Comparison of ENCODE assay signal across 19 cellular contexts in the genomic region with DNA sequence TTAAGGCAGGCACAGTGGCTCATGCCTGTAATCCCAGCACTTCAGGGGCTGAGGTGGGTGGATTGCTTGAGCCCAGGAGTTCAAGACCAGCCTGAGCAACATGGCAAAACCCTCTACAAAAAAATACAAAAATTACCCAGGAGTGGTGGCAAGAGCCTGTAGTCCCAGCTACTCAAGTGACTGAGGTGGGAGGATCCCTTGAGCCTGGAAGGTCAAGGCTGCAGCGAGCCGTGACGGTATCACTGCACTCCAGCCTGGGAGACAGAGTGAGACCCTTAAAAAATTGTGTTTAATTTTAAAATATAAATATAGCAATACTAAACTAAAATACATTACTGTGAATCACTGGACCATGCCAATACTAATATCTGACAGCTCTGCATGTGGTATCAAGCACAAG. TPM values are rescaled to one million over a fixed set of nuclear protein-coding genes. Genes with fewer than 3 reads are reported as not detected.
DNase-seq lines count a peak whose midpoint lies in the region; TF ChIP-seq lines count a peak whose summit lies in the region.
"Had no signal": no experiment of that assay in that cellular context is flagged by ENCODE, and none has a peak within 500 bp of the region (broad histone marks: within the 10 kb centered on the region; RNA-seq: fewer than 3 reads in every experiment).

No MANE protein-coding gene starts in this region.

- no peak overlapping the region for H3K4me3 ChIP-seq in coronary artery
- H3K4me3 ChIP-seq in thyroid gland (replicated peaks in 1 of 3): no peak overlapping the region

- no peaks in the 10 kb centered on the region for H3K9me3 ChIP-seq in thyroid gland

- H3K4me1 Mint-ChIP-seq in nephron progenitor cell: peaks cover 22% of the 10 kb centered on the region
- peaks cover 2% of the 10 kb centered on the region for H3K4me1 Mint-ChIP-seq in activated CD4-positive, alpha-beta memory T cell treated with anti-CD3 and anti-CD28 coated beads for 36 hours (ENCODE audit: low read depth)

- no peak for TF ChIP-seq POLR2A in thyroid gland (IDR thresholded peaks at IDR 0.05)

- intact Hi-C loops in thyroid gland (cut with DNase I): no loop called here
- intact Hi-C loops in activated CD4-positive, alpha-beta memory T cell treated with anti-CD3 and anti-CD28 coated beads for 36 hours (cut with micrococcal nuclease): no loop called here

- peaks cover 3% of the 10 kb centered on the region for H3K36me3 Mint-ChIP-seq in nephron progenitor cell (ENCODE audit: low read depth)
- no peaks in the 10 kb centered on the region for H3K36me3 Mint-ChIP-seq in activated CD4-positive, alpha-beta memory T cell treated with anti-CD3 and anti-CD28 coated beads for 36 hours
- H3K36me3 Mint-ChIP-seq: CD4-positive, alpha-beta memory T cell had no signal

- TF ChIP-seq CTCF in coronary artery (IDR thresholded peaks at IDR 0.05): no peak
- no peak for TF ChIP-seq CTCF in nephron progenitor cell (IDR thresholded peaks at IDR 0.05)
- no peak for TF ChIP-seq CTCF in thyroid gland (IDR thresholded peaks at IDR 0.05)

- no peaks in the 10 kb centered on the region for H3K27me3 Mint-ChIP-seq in nephron progenitor cell (ENCODE audit: low read depth, poor library complexity)
- H3K27me3 Mint-ChIP-seq in activated CD4-positive, alpha-beta memory T cell treated with anti-CD3 and anti-CD28 coated beads for 36 hours: peaks cover 3% of the 10 kb centered on the region

- H3K27me3 ChIP-seq in thyroid gland: no peaks in the 10 kb centered on the region

- H3K27ac ChIP-seq in coronary artery: peak overlapping the region; percentile 21 to 85
- H3K27ac ChIP-seq in thyroid gland: peak overlapping the region; percentile 40 to 46 (median 44)

- H3K4me3 Mint-ChIP-seq in nephron progenitor cell: peak overlapping the region; percentile 50
- no peak overlapping the region for H3K4me3 Mint-ChIP-seq in activated CD4-positive, alpha-beta memory T cell treated with anti-CD3 and anti-CD28 coated beads for 36 hours
- H3K4me3 Mint-ChIP-seq: CD4-positive, alpha-beta memory T cell had no signal

- POLR2A ChIA-PET in activated CD4-positive, alpha-beta memory T cell treated with anti-CD3 and anti-CD28 coated beads for 36 hours (lab: Charles Lee): interaction anchor here (0.7 kb wide), 1 partner anchor 44 kb away, joined by 4 read pairs; no protein-coding TSS in a partner anchor

- CTCF ChIA-PET in activated CD4-positive, alpha-beta memory T cell treated with anti-CD3 and anti-CD28 coated beads for 36 hours (lab: Charles Lee): interaction anchor here (1.1 kb wide), 1 partner anchor 45 kb away, joined by 3 read pairs; no protein-coding TSS in a partner anchor

- no peaks in the 10 kb centered on the region for H3K9me3 Mint-ChIP-seq in nephron progenitor cell
- no peaks in the 10 kb centered on the region for H3K9me3 Mint-ChIP-seq in activated CD4-positive, alpha-beta memory T cell treated with anti-CD3 and anti-CD28 coated beads for 36 hours
- H3K9me3 Mint-ChIP-seq: CD4-positive, alpha-beta memory T cell had no signal

- peaks cover 17 to 21% of the 10 kb centered on the region in 2 donors for H3K4me1 ChIP-seq in thyroid gland

- H3K36me3 ChIP-seq in thyroid gland: peaks cover 7 to 12% of the 10 kb centered on the region in 2 donors

- peak overlapping the region; percentile 78 for H3K27ac Mint-ChIP-seq in nephron progenitor cell
- no peak overlapping the region for H3K27ac Mint-ChIP-seq in activated CD4-positive, alpha-beta memory T cell treated with anti-CD3 and anti-CD28 coated beads for 36 hours

- DNase-seq in coronary artery (ENCODE audit: low spot score) (no peak), nephron progenitor cell (peak; percentile 33), thyroid gland (peak; percentile 70 to 75), NCI-H1417 treated with DMSO at 0.1 percent for 48 hours (lab: John Stamatoyannopoulos, UW) (no peak), NCI-H510A (lab: John Stamatoyannopoulos, UW) (no peak)
- no peak for DNase-seq in activated CD4-positive, alpha-beta memory T cell treated with anti-CD3 and anti-CD28 coated beads for 36 hours
- DNase-seq: C1 segment of cervical spinal cord; Calu3; CD4-positive, alpha-beta memory T cell; COR-L47; DMS53; DMS79 treated with DMSO at 0.1 percent for 48 hours; GF-D8; HCEC 1CT had no signal

- WGBS in thyroid gland, 2 donors: 44 to 63% methylated on average over 3 of the region's 3 CpGs

RNA-seq across cellular contexts. Expression of a gene that starts 42.8 kb away (rescaled TPM):
- 100 to 1,000 TPM in 3 of 4 donors, 10 to 100 TPM in 1; 65.7 to 152 (median 137) TPM for total RNA-seq in thyroid gland
- total RNA-seq in activated CD4-positive, alpha-beta memory T cell treated with anti-CD3 and anti-CD28 coated beads for 36 hours: under 1 TPM; 0.31 to 0.51 TPM

RNA-seq across cellular contexts. Expression of a gene that starts 48.1 kb away (rescaled TPM):
- not detected for total RNA-seq in thyroid gland
- total RNA-seq in activated CD4-positive, alpha-beta memory T cell treated with anti-CD3 and anti-CD28 coated beads for 36 hours: not detected
- total RNA-seq: A172; A673; Calu3; CD4-positive, alpha-beta memory T cell; Daoy; G401; H7 had no signal

Comparison
In these comparisons a context has a peak if more than half of its experiments do, and no peak if none do; other contexts are left out.
1. DNase-seq: peak in nephron progenitor cell (single experiment) and thyroid gland (2 of 2); none in coronary artery (single experiment), NCI-H1417 treated with DMSO at 0.1 percent for 48 hours (single experiment), activated CD4-positive, alpha-beta memory T cell treated with anti-CD3 and anti-CD28 coated beads for 36 hours (single experiment) and NCI-H510A (single experiment).
2. RNA of a gene that starts 42.8 kb away (total RNA-seq): 65.7 to 152 TPM in thyroid gland; 0.31 to 0.51 TPM in activated CD4-positive, alpha-beta memory T cell treated with anti-CD3 and anti-CD28 coated beads for 36 hours; every median in the first group is over 10 times any median in the second.